ENCODE assay signal across 7 cellular contexts in the genomic region with DNA sequence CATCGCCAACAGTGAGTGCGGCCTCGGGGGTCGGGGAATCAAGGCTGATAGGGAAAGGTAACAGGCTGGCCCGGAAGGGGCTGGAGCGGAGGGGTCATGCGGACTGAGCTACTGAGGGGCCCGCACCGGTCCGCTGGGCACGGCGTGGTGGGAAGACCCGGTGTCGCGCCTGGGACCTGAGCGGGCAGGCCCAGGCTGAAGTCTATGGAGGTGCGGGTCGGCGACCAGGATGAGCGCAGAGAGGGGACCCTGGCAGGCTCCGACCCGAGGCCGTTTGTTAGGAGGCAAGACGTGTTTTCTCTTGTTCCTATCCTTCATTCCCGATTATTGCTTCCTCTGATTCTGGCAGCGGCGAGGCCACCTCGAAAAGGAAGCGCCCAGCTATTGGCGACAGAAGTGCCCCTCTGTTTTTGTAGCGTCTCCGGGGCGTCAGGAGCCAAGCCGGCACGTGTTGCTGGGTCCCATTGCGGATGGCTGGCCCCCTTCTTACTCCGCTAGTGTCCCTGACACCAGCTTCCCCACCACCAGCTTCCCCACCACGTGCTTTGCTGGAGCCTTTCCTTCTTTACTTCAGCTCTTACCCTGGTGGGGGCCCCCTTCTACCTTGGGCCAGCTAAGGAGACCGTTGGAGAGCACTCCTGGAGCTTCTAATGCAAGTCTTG. TPM values are rescaled to one million over a fixed set of nuclear protein-coding genes. Genes with fewer than 3 reads are reported as not detected.
DNase-seq lines count a peak whose midpoint lies in the region; ATAC-seq lines count a peak whose summit lies in the region.

No MANE protein-coding gene starts in this region.

- DNase-seq in SK-N-MC (ENCODE audit: low read depth, low spot score) (no peak), mesenchymal stem cell (peak; percentile 40)
- no peak for DNase-seq in activated CD4-positive, CD25-positive, alpha-beta regulatory T cell (lab: John Stamatoyannopoulos, UW)

- no peaks in the 10 kb centered on the region for H3K4me1 ChIP-seq in mesenchymal stem cell (ENCODE audit: control insufficient read depth, insufficient read depth, low read depth, low read length)
- H3K4me1 ChIP-seq in thymus (ENCODE audit: control insufficient read depth, insufficient read depth, low read length): peaks cover 15% of the 10 kb centered on the region

- H3K9me3 ChIP-seq in SK-N-MC (ENCODE audit: low read depth, low read length) (no peaks in the 10 kb centered on the region), mesenchymal stem cell (ENCODE audit: control insufficient read depth, low read length) (no peaks in the 10 kb centered on the region), thymus (ENCODE audit: control insufficient read depth) (no peaks in the 10 kb centered on the region)

- H3K18ac ChIP-seq in mesenchymal stem cell (ENCODE audit: low read depth in 1 of 2, low read length in 2 of 2): peak overlapping the region; percentile 49 to 75

- H3K4me3 ChIP-seq in SK-N-MC: peak overlapping the region; percentile 93
- peak overlapping the region; percentile 81 to 98 for H3K4me3 ChIP-seq in mesenchymal stem cell (ENCODE audit: insufficient read depth in 1 of 2, low read depth in 1 of 2, low read length in 2 of 2)
- H3K4me3 ChIP-seq in thymus (ENCODE audit: low read length): peak overlapping the region; percentile 84

- peak overlapping the region; percentile 0 for H4K8ac ChIP-seq in mesenchymal stem cell (ENCODE audit: low read length)

- peak overlapping the region; percentile 48 for H2BK5ac ChIP-seq in mesenchymal stem cell (ENCODE audit: low read depth, low read length, poor library complexity, severe bottlenecking)

- no peak overlapping the region for H4K91ac ChIP-seq in mesenchymal stem cell (ENCODE audit: low read length)

- H2BK15ac ChIP-seq in mesenchymal stem cell (ENCODE audit: low read depth, poor library complexity, severe bottlenecking): peak overlapping the region; percentile 12

- H3K4me2 ChIP-seq in mesenchymal stem cell (ENCODE audit: low read length, poor library complexity, severe bottlenecking): peak overlapping the region; percentile 67

- no peak overlapping the region for H2BK120ac ChIP-seq in mesenchymal stem cell (ENCODE audit: low read depth, low read length)

- peak overlapping the region in 1 of 2 experiments; percentile 78 for H3K23ac ChIP-seq in mesenchymal stem cell (ENCODE audit: low read length in 2 of 2)

- peaks cover 4% of the 10 kb centered on the region for H3K79me1 ChIP-seq in mesenchymal stem cell (replicated peaks; ENCODE audit: low read length, poor library complexity, severe bottlenecking)

- peak overlapping the region in 1 of 2 experiments; percentile 27 for H3K4ac ChIP-seq in mesenchymal stem cell (ENCODE audit: low read depth in 1 of 2, low read length in 2 of 2)

- peak; percentile 3 for ATAC-seq in GM18868 (IDR thresholded peaks at IDR 0.05; ENCODE audit: unreplicated experiment)
- peak; percentile 22 for ATAC-seq in HG02885 (IDR thresholded peaks at IDR 0.05; ENCODE audit: poor library complexity, unreplicated experiment)

- H2AFZ ChIP-seq in mesenchymal stem cell (ENCODE audit: low read depth, low read length): peak overlapping the region; percentile 6

- H3K36me3 ChIP-seq in SK-N-MC (ENCODE audit: insufficient read depth, low read length) (peaks cover 41% of the 10 kb centered on the region), mesenchymal stem cell (ENCODE audit: control insufficient read depth in 1 of 2, insufficient read depth in 2 of 2, low read depth in 1 of 2, low read length in 2 of 2) (peaks cover 14 to 32% of the 10 kb centered on the region in 2 experiments), thymus (ENCODE audit: control insufficient read depth, insufficient read depth) (peaks cover 19% of the 10 kb centered on the region)

- H3K27me3 ChIP-seq in mesenchymal stem cell (ENCODE audit: control insufficient read depth in 1 of 2, insufficient read depth in 1 of 2, low read length in 2 of 2) (no peaks in the 10 kb centered on the region), thymus (ENCODE audit: control insufficient read depth, insufficient read depth) (no peaks in the 10 kb centered on the region)

- no peak overlapping the region for H2AK5ac ChIP-seq in mesenchymal stem cell (ENCODE audit: low read length, severe bottlenecking)

- H2BK12ac ChIP-seq in mesenchymal stem cell (ENCODE audit: low read length in 2 of 2): no peak overlapping the region

- under 1% methylated on average over 38 of the region's 39 CpGs for WGBS in mesenchymal stem cell
- under 1% methylated on average over 39 of the region's 39 CpGs for WGBS in thymus

- H3K27ac ChIP-seq in SK-N-MC (peak overlapping the region; percentile 76), cingulate gyrus (ENCODE audit: low read depth, low read length) (peak overlapping the region; percentile 87), mesenchymal stem cell (ENCODE audit: low read length, poor library complexity, severe bottlenecking) (peak overlapping the region; percentile 49), thymus (ENCODE audit: low read depth) (peak overlapping the region; percentile 93)

- H3K9ac ChIP-seq in SK-N-MC (ENCODE audit: insufficient read length): peak overlapping the region; percentile 98
- peak overlapping the region; percentile 97 for H3K9ac ChIP-seq in mesenchymal stem cell (ENCODE audit: low read length)

- peak overlapping the region in 1 of 2 experiments; percentile 29 for H3K14ac ChIP-seq in mesenchymal stem cell (ENCODE audit: low read length in 2 of 2)

RNA-seq across cellular contexts. Expression of gene PA2G4, which starts 0.6 kb away (rescaled TPM):
- polyA plus RNA-seq in mesenchymal stem cell (2013, experiment 1 of 2): 98.1 TPM
- 97.4 TPM for polyA plus RNA-seq in mesenchymal stem cell (2013, experiment 2 of 2)
- polyA plus RNA-seq in thymus: 67.9 TPM

RNA-seq across cellular contexts. Expression of gene RPL41, which starts 11.5 kb away (rescaled TPM):
- 10,850 TPM for polyA plus RNA-seq in mesenchymal stem cell (2013, experiment 1 of 2)
- 10,960 TPM for polyA plus RNA-seq in mesenchymal stem cell (2013, experiment 2 of 2)
- 5,569 TPM for polyA plus RNA-seq in thymus

RNA-seq across cellular contexts. Expression of gene ZC3H10, which starts 13.1 kb away (rescaled TPM):
- 2.5 TPM for polyA plus RNA-seq in mesenchymal stem cell (2013, experiment 1 of 2)
- polyA plus RNA-seq in mesenchymal stem cell (2013, experiment 2 of 2): 2.4 TPM
- 3.1 TPM for polyA plus RNA-seq in thymus

RNA-seq across cellular contexts. Expression of gene ESYT1, which starts 23.1 kb away (rescaled TPM):
- 63.4 TPM for polyA plus RNA-seq in mesenchymal stem cell (2013, experiment 1 of 2)
- polyA plus RNA-seq in mesenchymal stem cell (2013, experiment 2 of 2): 57.8 TPM
- 39.2 TPM for polyA plus RNA-seq in thymus

RNA-seq across cellular contexts. Expression of gene ERBB3, which starts 25.0 kb away (rescaled TPM):
- polyA plus RNA-seq in mesenchymal stem cell (2013, experiment 1 of 2): 0.17 TPM
- 0.10 TPM for polyA plus RNA-seq in mesenchymal stem cell (2013, experiment 2 of 2)
- polyA plus RNA-seq in thymus: 4.3 TPM
